9 cellular contexts compared by ENCODE assay signal in genomic region chr15:70141376-70142071, GRCh38. TPM values are rescaled to one million over a fixed set of nuclear protein-coding genes. Genes with fewer than 3 reads are reported as not detected.
DNase-seq lines count a peak whose midpoint lies in the region; ATAC-seq lines count a peak whose summit lies in the region.
"Had no signal": no experiment of that assay in that cellular context is flagged by ENCODE, and none has a peak within 500 bp of the region (broad histone marks: within the 10 kb centered on the region; RNA-seq: fewer than 3 reads in every experiment).

No MANE protein-coding gene starts in this region.

- peak overlapping the region; percentile 40 for H3K27ac Mint-ChIP-seq in activated T-helper 2 cell treated with anti-CD3 and anti-CD28 coated beads, Interferon-gamma antibody, Interleukin-2, Interleukin-4, amounts not matched to agents 10 μg/mL and 5 μg/mL and 100 μg/mL, durations not matched to agents 14 hours and 24 hours and 36 hours

- H3K9me3 ChIP-seq in right cardiac atrium (ENCODE audit: control insufficient read depth, low read length) (no peaks in the 10 kb centered on the region), muscle layer of colon (ENCODE audit: low read length) (no peaks in the 10 kb centered on the region)
- H3K9me3 ChIP-seq: MG63 had no signal

- no peak overlapping the region for H3K4me3 ChIP-seq in right cardiac atrium (ENCODE audit: low read length)
- peak overlapping the region; percentile 6 to 49 for H3K4me3 ChIP-seq in muscle layer of colon (ENCODE audit: low read depth in 1 of 2, low read length in 2 of 2)
- H3K4me3 ChIP-seq: MG63 had no signal

- intact Hi-C loops in left ventricle myocardium superior (cut with micrococcal nuclease): no loop called here
- intact Hi-C loops in right cardiac atrium (cut with DNase I): no loop called here
- intact Hi-C loops in activated T-helper 2 cell treated with anti-CD3 and anti-CD28 coated beads, Interferon-gamma antibody, Interleukin-2, Interleukin-4, amounts not matched to agents 10 μg/mL and 5 μg/mL and 100 μg/mL, durations not matched to agents 14 hours and 24 hours and 36 hours (cut with micrococcal nuclease): loop anchor here (1.0 to 5.0 kb wide), 6 partner anchors 42 to 567 kb away; no protein-coding TSS in a partner anchor

- no peaks in the 10 kb centered on the region for H3K36me3 Mint-ChIP-seq in activated T-helper 2 cell treated with anti-CD3 and anti-CD28 coated beads, Interferon-gamma antibody, Interleukin-2, Interleukin-4, amounts not matched to agents 10 μg/mL and 5 μg/mL and 100 μg/mL, durations not matched to agents 14 hours and 24 hours and 36 hours (ENCODE audit: low read depth)

- peaks cover 34% of the 10 kb centered on the region for H3K4me1 Mint-ChIP-seq in activated T-helper 2 cell treated with anti-CD3 and anti-CD28 coated beads, Interferon-gamma antibody, Interleukin-2, Interleukin-4, amounts not matched to agents 10 μg/mL and 5 μg/mL and 100 μg/mL, durations not matched to agents 14 hours and 24 hours and 36 hours (ENCODE audit: low read depth)

- DNase-seq in left ventricle myocardium superior: no peak
- no peak for DNase-seq in right cardiac atrium
- DNase-seq in activated T-helper 2 cell treated with anti-CD3 and anti-CD28 coated beads, Interferon-gamma antibody, Interleukin-2, Interleukin-4, amounts not matched to agents 10 μg/mL and 5 μg/mL and 100 μg/mL, durations not matched to agents 14 hours and 24 hours and 36 hours (ENCODE audit: low spot score): no peak
- no peak for DNase-seq in effector CD4-positive, alpha-beta T cell
- DNase-seq in cerebellar nuclear complex (lab: John Stamatoyannopoulos, UW): no peak
- no peak for DNase-seq in NCI-H2171 (lab: John Stamatoyannopoulos, UW)
- DNase-seq in KBM-7: no peak

- H3K36me3 ChIP-seq in muscle layer of colon (ENCODE audit: insufficient read depth, low read length): no peaks in the 10 kb centered on the region
- H3K36me3 ChIP-seq: MG63 had no signal

- no peak overlapping the region for H3K27ac ChIP-seq in right cardiac atrium (ENCODE audit: low read length)
- no peak overlapping the region for H3K27ac ChIP-seq in muscle layer of colon (ENCODE audit: low read depth, low read length)

- H3K9me3 Mint-ChIP-seq in activated T-helper 2 cell treated with anti-CD3 and anti-CD28 coated beads, Interferon-gamma antibody, Interleukin-2, Interleukin-4, amounts not matched to agents 10 μg/mL and 5 μg/mL and 100 μg/mL, durations not matched to agents 14 hours and 24 hours and 36 hours: no peaks in the 10 kb centered on the region

- H3K4me3 Mint-ChIP-seq in activated T-helper 2 cell treated with anti-CD3 and anti-CD28 coated beads, Interferon-gamma antibody, Interleukin-2, Interleukin-4, amounts not matched to agents 10 μg/mL and 5 μg/mL and 100 μg/mL, durations not matched to agents 14 hours and 24 hours and 36 hours (ENCODE audit: low read depth): no peak overlapping the region

- in situ Hi-C loops in KBM-7 (cut with MboI; ENCODE audit: low pct_unique_long_range_greater_than_20kb, low sequenced_read_pairs): no loop called here

- H3K27me3 Mint-ChIP-seq in activated T-helper 2 cell treated with anti-CD3 and anti-CD28 coated beads, Interferon-gamma antibody, Interleukin-2, Interleukin-4, amounts not matched to agents 10 μg/mL and 5 μg/mL and 100 μg/mL, durations not matched to agents 14 hours and 24 hours and 36 hours (ENCODE audit: low read depth): peaks cover 61% of the 10 kb centered on the region

- 92% methylated on average over 10 of the region's 10 CpGs for WGBS in right cardiac atrium

- no peak overlapping the region for H3K9ac ChIP-seq in muscle layer of colon (ENCODE audit: low read length)

- H3K4me1 ChIP-seq in right cardiac atrium (ENCODE audit: control insufficient read depth, insufficient read depth, low read length): peaks cover 4% of the 10 kb centered on the region
- H3K4me1 ChIP-seq in muscle layer of colon (ENCODE audit: insufficient read depth, low read length): peaks cover 29% of the 10 kb centered on the region

- H3K27me3 ChIP-seq in right cardiac atrium (ENCODE audit: control insufficient read depth, insufficient read depth): no peaks in the 10 kb centered on the region
- H3K27me3 ChIP-seq in muscle layer of colon (ENCODE audit: control insufficient read depth in 1 of 2, insufficient read depth in 2 of 2, low read length in 2 of 2): no peaks in the 10 kb centered on the region
- H3K27me3 ChIP-seq: MG63 had no signal

- ATAC-seq in left ventricle myocardium superior: peak; percentile 9
- no peak for ATAC-seq in right cardiac atrium

RNA-seq across cellular contexts. Expression of gene TLE3, which starts 43.8 kb away (rescaled TPM):
- total RNA-seq in left ventricle myocardium superior (12.8 TPM), right cardiac atrium (10 to 100 TPM; 20.6 to 35.4 (median 27.4) TPM)
- polyA plus RNA-seq in right cardiac atrium: 10.7 TPM
- 94.6 and 102 TPM in 2 replicates for total RNA-seq in activated T-helper 2 cell treated with anti-CD3 and anti-CD28 coated beads, Interferon-gamma antibody, Interleukin-2, Interleukin-4, amounts not matched to agents 10 μg/mL and 5 μg/mL and 100 μg/mL, durations not matched to agents 14 hours and 24 hours and 36 hours
